Comparison of ENCODE assay signal across 9 cellular contexts in the genomic region with DNA sequence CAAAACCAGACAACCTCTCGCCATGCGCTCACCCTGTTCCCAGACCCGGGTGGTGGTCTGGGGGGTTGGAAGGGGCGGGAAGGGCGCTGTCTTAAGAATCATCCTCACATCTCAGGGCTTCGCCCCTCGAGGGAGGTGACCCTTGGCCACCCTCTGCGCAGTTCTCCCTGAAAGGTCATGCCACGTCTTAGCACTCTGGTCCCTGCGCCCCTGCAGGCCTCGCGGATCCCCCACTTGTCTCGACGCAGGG. TPM values are rescaled to one million over a fixed set of nuclear protein-coding genes. Genes with fewer than 3 reads are reported as not detected.
DNase-seq lines count a peak whose midpoint lies in the region; ATAC-seq and TF ChIP-seq lines count a peak whose summit lies in the region.
"Had no signal": no experiment of that assay in that cellular context is flagged by ENCODE, and none has a peak within 500 bp of the region (broad histone marks: within the 10 kb centered on the region; RNA-seq: fewer than 3 reads in every experiment).

No MANE protein-coding gene starts in this region.

- peak; percentile 13 for TF ChIP-seq CTCF in brain microvascular endothelial cell (IDR thresholded peaks at IDR 0.05; ENCODE audit: low read depth, low read length, missing control alignments)
- TF ChIP-seq CTCF in lung (IDR thresholded peaks at IDR 0.05; ENCODE audit: control extremely low read depth, extremely low read depth), result no peak

- ATAC-seq in lung (ENCODE audit: insufficient read depth, low FRiP score) (no peak), HG02588 (IDR thresholded peaks at IDR 0.05; ENCODE audit: unreplicated experiment) (no peak)

- H3K27ac Mint-ChIP-seq in activated naive CD4-positive, alpha-beta T cell treated with anti-CD3 and anti-CD28 coated beads for 36 hours, result no peak overlapping the region

- no peaks in the 10 kb centered on the region for H3K9me3 Mint-ChIP-seq in activated naive CD4-positive, alpha-beta T cell treated with anti-CD3 and anti-CD28 coated beads for 36 hours

- H3K36me3 ChIP-seq in brain microvascular endothelial cell (replicated peaks), result peaks cover 4% of the 10 kb centered on the region
- no peaks in the 10 kb centered on the region for H3K36me3 ChIP-seq in lung (ENCODE audit: control insufficient read depth in 2 of 2, insufficient read depth in 2 of 2, low read length in 2 of 2)
- no peaks in the 10 kb centered on the region for H3K36me3 ChIP-seq in urinary bladder (ENCODE audit: insufficient read depth)

- WGBS in lung, 2 donors, result 16 to 26% methylated on average over 14 of the region's 14 CpGs
- WGBS in urinary bladder, result 28% methylated on average over 14 of the region's 14 CpGs

- H3K4me3 Mint-ChIP-seq in activated naive CD4-positive, alpha-beta T cell treated with anti-CD3 and anti-CD28 coated beads for 36 hours, result peak overlapping the region; percentile 57

- H3K9me3 ChIP-seq in lung (ENCODE audit: control insufficient read depth in 2 of 2, insufficient read depth in 1 of 2, low read length in 1 of 2), result no peaks in the 10 kb centered on the region

- CTCF ChIA-PET in activated naive CD4-positive, alpha-beta T cell treated with anti-CD3 and anti-CD28 coated beads for 36 hours (lab: Charles Lee), result no interaction called here

- peaks cover 41% of the 10 kb centered on the region for H3K27me3 Mint-ChIP-seq in activated naive CD4-positive, alpha-beta T cell treated with anti-CD3 and anti-CD28 coated beads for 36 hours (ENCODE audit: low read depth)

- in situ Hi-C loops in brain microvascular endothelial cell (cut with HindIII; ENCODE audit: low pct_ligation_motif_present, low sequenced_read_pairs), result no loop called here

- H3K27ac ChIP-seq in brain microvascular endothelial cell (peak overlapping the region; percentile 95), lung (ENCODE audit: low read depth in 1 of 2, low read length in 1 of 2) (peak overlapping the region in 1 of 2 donors; percentile 61), urinary bladder (ENCODE audit: low read depth) (no peak overlapping the region)
- H3K27ac ChIP-seq: HL-60 had no signal

- H3K4me3 ChIP-seq in brain microvascular endothelial cell (ENCODE audit: low read depth, low read length) (peak overlapping the region; percentile 72), lung (peak overlapping the region; percentile 30), urinary bladder (ENCODE audit: low read depth, low read length) (peak overlapping the region; percentile 54)

- H3K27me3 ChIP-seq in brain microvascular endothelial cell (replicated peaks), result no peaks in the 10 kb centered on the region
- H3K27me3 ChIP-seq in lung (ENCODE audit: control insufficient read depth, insufficient read depth), result no peaks in the 10 kb centered on the region

- intact Hi-C loops in activated naive CD4-positive, alpha-beta T cell treated with anti-CD3 and anti-CD28 coated beads for 36 hours (cut with micrococcal nuclease), result loop anchor here (1.0 to 2.0 kb wide), 2 partner anchors 40 to 101 kb away; a partner anchor contains a TSS

- DNase-seq in activated naive CD4-positive, alpha-beta T cell treated with anti-CD3 and anti-CD28 coated beads for 36 hours, result no peak
- no peak for DNase-seq in activated naive CD4-positive, alpha-beta T cell treated with anti-CD3 and anti-CD28 coated beads, Interleukin-2, amount 50 U/mL, for 16 hours
- DNase-seq in brain microvascular endothelial cell, result peak; percentile 80
- no peak for DNase-seq in lung (ENCODE audit: low spot score)
- no peak for DNase-seq in AG08396 (ENCODE audit: low spot score)
- DNase-seq in NCI-H146 (lab: John Stamatoyannopoulos, UW), result no peak

- H3K4me1 Mint-ChIP-seq in activated naive CD4-positive, alpha-beta T cell treated with anti-CD3 and anti-CD28 coated beads for 36 hours (ENCODE audit: low read depth), result peaks cover 14% of the 10 kb centered on the region

- no peaks in the 10 kb centered on the region for H3K36me3 Mint-ChIP-seq in activated naive CD4-positive, alpha-beta T cell treated with anti-CD3 and anti-CD28 coated beads for 36 hours (ENCODE audit: low read depth)

- H3K4me1 ChIP-seq in lung (ENCODE audit: control insufficient read depth in 2 of 2, insufficient read depth in 2 of 2, low read length in 2 of 2) (peaks cover 0 to 6% of the 10 kb centered on the region in 2 donors), urinary bladder (ENCODE audit: insufficient read depth) (no peaks in the 10 kb centered on the region)

RNA-seq across cellular contexts. Expression of a gene that starts 40.6 kb away (rescaled TPM):
- 10 to 100 TPM; 10.3 to 11.3 TPM for total RNA-seq in activated naive CD4-positive, alpha-beta T cell treated with anti-CD3 and anti-CD28 coated beads for 36 hours
- total RNA-seq in lung (10 to 100 TPM; 17.4 to 43.5 TPM), urinary bladder (42.3 TPM)
- polyA plus RNA-seq in lung (10 to 100 TPM in 1 of 2 donors, 1 to 10 TPM in 1; 8.2 to 16.4 TPM), urinary bladder (20.1 TPM)
